In the genomic region with DNA sequence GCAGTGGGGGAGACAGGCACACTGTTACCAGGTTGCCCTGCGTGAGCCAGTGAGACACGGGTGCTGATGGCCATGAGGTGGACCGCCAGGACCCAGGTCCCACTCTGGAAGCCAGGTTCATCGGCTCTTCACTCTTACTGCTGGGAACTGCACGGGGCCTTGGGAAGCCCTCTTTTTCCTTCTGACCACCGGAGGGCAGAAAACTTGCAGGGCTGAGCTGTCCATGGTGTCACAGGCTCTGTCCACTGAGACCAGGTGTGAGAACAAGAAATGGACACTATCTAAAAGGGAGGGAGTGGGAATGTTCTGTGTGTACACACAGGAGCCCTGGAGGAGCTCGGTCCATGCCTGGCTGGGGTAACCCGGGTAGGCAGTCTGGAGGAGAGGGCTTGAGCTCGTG, we compare ENCODE assay signal across 13 cellular contexts.
DNase-seq lines count a peak whose midpoint lies in the region; ATAC-seq and TF ChIP-seq lines count a peak whose summit lies in the region.
"Had no signal": no experiment of that assay in that cellular context is flagged by ENCODE, and none has a peak within 500 bp of the region (broad histone marks: within the 10 kb centered on the region; RNA-seq: fewer than 3 reads in every experiment).

No MANE protein-coding gene starts in this region.

- H3K4me1 ChIP-seq in NT2/D1 (ENCODE audit: insufficient read depth, insufficient read length) = no peaks in the 10 kb centered on the region

- H3K27me3 ChIP-seq in NT2/D1 (ENCODE audit: insufficient read depth, insufficient read length) = no peaks in the 10 kb centered on the region

- H3K36me3 ChIP-seq in NT2/D1 (ENCODE audit: insufficient read depth, insufficient read length, low read length) = no peaks in the 10 kb centered on the region

- DNase-seq in ELF-1 (ENCODE audit: low read depth, low spot score) (peak; percentile 35), NT2/D1 (ENCODE audit: low read depth, low spot score) (peak; percentile 30), foreskin fibroblast (peak in 1 of 2 donors; percentile 10), retina (peak; percentile 54), NCI-H1417 (lab: John Stamatoyannopoulos, UW) (no peak)
- DNase-seq: activated CD4-positive, alpha-beta T cell treated with anti-CD3 and anti-CD28 coated beads for 48 hours; activated effector memory CD4-positive, alpha-beta T cell treated with anti-CD3 and anti-CD28 coated beads, Interleukin-2, amount 50 U/mL, for 16 hours; DMS 273 treated with DMSO at 0.1 percent for 48 hours; GOT3; mucosa of descending colon; NCI-H1694 had no signal

- peaks cover 12% of the 10 kb centered on the region; the same call in 1 of the 2 replicates for H3K9me3 ChIP-seq in NT2/D1 (ENCODE audit: insufficient read depth, low read length)

- peak; percentile 20 for TF ChIP-seq CTCF in foreskin fibroblast (IDR thresholded peaks at IDR 0.05; ENCODE audit: low read depth, low read length)

- H3K9ac ChIP-seq in NT2/D1 (ENCODE audit: insufficient read length, low read depth) = no peak overlapping the region

- no peak for ATAC-seq in GM21723 (IDR thresholded peaks at IDR 0.05; ENCODE audit: unreplicated experiment)
- ATAC-seq in HG03457 (IDR thresholded peaks at IDR 0.05; ENCODE audit: unreplicated experiment) = no peak
- ATAC-seq: mucosa of descending colon had no signal

- H3K4me3 ChIP-seq in NT2/D1 (ENCODE audit: insufficient read length, low read depth) (no peak overlapping the region), foreskin fibroblast (ENCODE audit: low read depth in 1 of 2, low read length in 2 of 2) (no peak overlapping the region)
- H3K4me3 ChIP-seq: mucosa of descending colon had no signal

Comparison
In these comparisons a context has a peak if more than half of its experiments do, and no peak if none do; other contexts are left out.
1. DNase-seq: peak in ELF-1 (single experiment), NT2/D1 (single experiment) and retina (single experiment); none in NCI-H1417 (0 of 3).